ENCODE assay signal across 26 cellular contexts in the genomic region with DNA sequence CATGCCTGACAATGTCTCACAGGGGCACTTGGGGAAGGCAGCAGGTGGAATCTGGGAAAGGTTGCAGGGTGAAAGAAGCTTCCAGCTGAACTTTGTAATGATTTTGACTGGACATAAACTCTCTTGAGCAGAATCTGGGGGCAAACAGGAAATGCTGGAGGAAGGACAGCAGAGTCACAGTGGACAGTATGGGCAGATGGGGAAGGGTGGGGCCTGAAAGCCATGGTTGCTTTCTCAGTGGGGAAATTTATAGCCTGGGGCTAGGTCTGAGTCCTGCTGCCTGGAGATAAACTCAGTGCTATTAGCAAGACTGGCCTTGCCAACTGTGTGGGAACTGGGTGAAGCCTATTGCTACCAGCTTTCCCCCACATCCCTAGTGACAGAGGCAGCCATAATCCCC.
"Had no signal": no experiment of that assay in that cellular context is flagged by ENCODE, and none has a peak within 500 bp of the region (broad histone marks: within the 10 kb centered on the region; RNA-seq: fewer than 3 reads in every experiment).

No MANE protein-coding gene starts in this region.

- H3K36me3 Mint-ChIP-seq: activated naive CD4-positive, alpha-beta T cell treated with anti-CD3 and anti-CD28 coated beads, Interleukin-2, amount 10 ng/mL, durations not matched to agents 7 days and 5 days had no signal

- H3K9me3 ChIP-seq: colonic mucosa had no signal

- H3K4me3 ChIP-seq: colonic mucosa, lung, tibial artery had no signal

- H3K27ac Mint-ChIP-seq: activated naive CD4-positive, alpha-beta T cell treated with anti-CD3 and anti-CD28 coated beads, Interleukin-2, amount 10 ng/mL, durations not matched to agents 7 days and 5 days; activated naive CD8-positive, alpha-beta T cell treated with anti-CD3 and anti-CD28 coated beads, Interleukin-2, amount 50 U/mL, for 24 hours; endodermal cell had no signal

- DNase-seq: activated CD4-positive, CD25-positive, alpha-beta regulatory T cell treated with anti-CD3 and anti-CD28 coated beads, Interleukin-2, amount 50 U/mL, for 72 hours; activated CD8-positive, alpha-beta memory T cell treated with anti-CD3 and anti-CD28 coated beads for 24 hours; activated CD8-positive, alpha-beta memory T cell treated with anti-CD3 and anti-CD28 coated beads, Interleukin-2, amount 50 U/mL, for 48 hours; activated effector memory CD4-positive, alpha-beta T cell treated with Interleukin-2 at 50 U/mL for 16 hours; activated naive CD4-positive, alpha-beta T cell treated with anti-CD3 and anti-CD28 coated beads, Interleukin-2, amount 10 ng/mL, durations not matched to agents 7 days and 5 days; activated naive CD8-positive, alpha-beta T cell treated with anti-CD3 and anti-CD28 coated beads, Interleukin-2, amount 50 U/mL, for 24 hours; activated T-cell treated with anti-CD3 and anti-CD28 coated beads, Interleukin-2, amount 50 U/mL, for 48 hours; aorta; brain microvascular endothelial cell; colonic mucosa; endodermal cell; foreskin melanocyte; glutamatergic neuron; hippocampal formation; islet precursor cell; midbrain; nucleus accumbens; retina; stimulated activated CD4-positive, alpha-beta T cell treated with anti-CD3 and anti-CD28 coated beads, Interleukin-12 subunit alpha, Interleukin-12 subunit beta, amount 100 ng/mL, for 4 hours; stimulated activated CD4-positive, alpha-beta T cell treated with anti-CD3 and anti-CD28 coated beads, Interleukin-1b, Interleukin-23, amount 100 ng/mL, for 48 hours; stimulated activated naive CD8-positive, alpha-beta T cell treated with anti-CD3 and anti-CD28 coated beads, Interleukin-15, Interleukin-2, amounts not matched to agents 100 U/mL and 50 U/mL, for 24 hours; substantia nigra; tibial artery had no signal

- H3K36me3 ChIP-seq: brain microvascular endothelial cell, colonic mucosa, tibial artery had no signal

- H3K27me3 ChIP-seq: brain microvascular endothelial cell, colonic mucosa, tibial artery had no signal

- H3K9me3 Mint-ChIP-seq: activated naive CD4-positive, alpha-beta T cell treated with anti-CD3 and anti-CD28 coated beads, Interleukin-2, amount 10 ng/mL, durations not matched to agents 7 days and 5 days; activated naive CD8-positive, alpha-beta T cell treated with anti-CD3 and anti-CD28 coated beads, Interleukin-2, amount 50 U/mL, for 24 hours; central memory CD8-positive, alpha-beta T cell had no signal

- H3K4me1 Mint-ChIP-seq: activated naive CD4-positive, alpha-beta T cell treated with anti-CD3 and anti-CD28 coated beads, Interleukin-2, amount 10 ng/mL, durations not matched to agents 7 days and 5 days; central memory CD8-positive, alpha-beta T cell had no signal

- H3K27ac ChIP-seq: brain microvascular endothelial cell, colonic mucosa, tibial artery had no signal

- H3K4me1 ChIP-seq: colonic mucosa, tibial artery had no signal

- H3K4me3 Mint-ChIP-seq: activated naive CD4-positive, alpha-beta T cell treated with anti-CD3 and anti-CD28 coated beads, Interleukin-2, amount 10 ng/mL, durations not matched to agents 7 days and 5 days; activated naive CD8-positive, alpha-beta T cell treated with anti-CD3 and anti-CD28 coated beads, Interleukin-2, amount 50 U/mL, for 24 hours; central memory CD8-positive, alpha-beta T cell; endodermal cell; nephron had no signal
